Comparison of ENCODE assay signal across 11 cellular contexts in genomic region chr6:139883776-139884175, GRCh38.
DNase-seq lines count a peak whose midpoint lies in the region; ATAC-seq, FAIRE-seq and TF ChIP-seq lines count a peak whose summit lies in the region.
"Had no signal": no experiment of that assay in that cellular context is flagged by ENCODE, and none has a peak within 500 bp of the region (broad histone marks: within the 10 kb centered on the region; RNA-seq: fewer than 3 reads in every experiment).

No MANE protein-coding gene starts in this region.

- H3K9me3 ChIP-seq in endothelial cell of umbilical vein (replicated peaks; ENCODE audit: control insufficient read depth, insufficient read depth, low read length) (no peaks in the 10 kb centered on the region), osteoblast (ENCODE audit: low read depth, low read length) (no peaks in the 10 kb centered on the region)

- H3K4me3 ChIP-seq in endothelial cell of umbilical vein (replicated peaks in 1 of 3; ENCODE audit: insufficient read depth in 1 of 3, low read depth in 1 of 3, low read length in 3 of 3) (no peak overlapping the region), osteoblast (ENCODE audit: insufficient read depth, low read length) (no peak overlapping the region)
- H3K4me3 ChIP-seq: lung had no signal

- CTCF ChIA-PET in endothelial cell of umbilical vein (lab: Charles Lee): interaction anchor here (0.9 to 4.0 kb wide), 4 partner anchors 11 to 514 kb away, joined by 3 to 12 read pairs (median 4); no protein-coding TSS in a partner anchor

- no peaks in the 10 kb centered on the region for H4K20me1 ChIP-seq in endothelial cell of umbilical vein (replicated peaks; ENCODE audit: control insufficient read depth, extremely low read depth, insufficient read depth, low read length)
- no peaks in the 10 kb centered on the region for H4K20me1 ChIP-seq in osteoblast (ENCODE audit: insufficient read depth, low read length)

- POLR2A ChIA-PET in endothelial cell of umbilical vein (lab: Charles Lee): no interaction called here

- intact Hi-C loops in endothelial cell of umbilical vein (cut with micrococcal nuclease): loop anchor here (2.0 to 5.0 kb wide), 3 partner anchors 91 to 173 kb away; no protein-coding TSS in a partner anchor
- intact Hi-C loops in left colon (cut with DNase I, micrococcal nuclease): no loop called here

- DNase-seq in GM12891 (ENCODE audit: insufficient read length, low spot score) (no peak), MV-4-11 (lab: John Stamatoyannopoulos, UW) (peak; percentile 75), endothelial cell of umbilical vein (ENCODE audit: low read depth, low spot score) (no peak), osteoblast (ENCODE audit: insufficient read length, low spot score, missing footprints) (no peak), left colon (no peak)
- DNase-seq: activated CD4-positive, alpha-beta T cell treated with anti-CD3 and anti-CD28 coated beads for 4 hours; stimulated activated naive CD4-positive, alpha-beta T cell treated with Interleukin-2 at 50 U/mL for 16 hours had no signal

- no TSS peak for BruUV-seq in endothelial cell of umbilical vein (replicated peaks; lab: Mats Ljungman, UMichigan)

- H3K4me2 ChIP-seq in endothelial cell of umbilical vein (ENCODE audit: insufficient read depth, low read length) (no peak overlapping the region), osteoblast (ENCODE audit: insufficient read depth, low read length) (no peak overlapping the region)

- TF ChIP-seq CTCF in endothelial cell of umbilical vein (IDR thresholded peaks at IDR 0.05; ENCODE audit: extremely low read depth in 1 of 2, insufficient read depth in 1 of 2, low read depth in 1 of 2, low read length in 2 of 2) (no peak), osteoblast (IDR thresholded peaks at IDR 0.05; ENCODE audit: extremely low read depth, low read depth, low read length) (no peak)

- ATAC-seq in GM18502 (IDR thresholded peaks at IDR 0.05; ENCODE audit: poor library complexity, unreplicated experiment) (no peak), HG02852 (IDR thresholded peaks at IDR 0.05; ENCODE audit: unreplicated experiment) (no peak), HG03196 (IDR thresholded peaks at IDR 0.05; ENCODE audit: unreplicated experiment) (no peak), left colon (no peak)

- no peak overlapping the region for H2AFZ ChIP-seq in endothelial cell of umbilical vein (ENCODE audit: low read depth, low read length)
- H2AFZ ChIP-seq in osteoblast (ENCODE audit: low read length): peak overlapping the region; percentile 65

- FAIRE-seq in GM12891 (lab: Jason Lieb, UNC) (no peak), endothelial cell of umbilical vein (lab: Jason Lieb, UNC) (peak; percentile 37)

- dilution Hi-C loops in endothelial cell of umbilical vein (cut with MboI; ENCODE audit: extremely low pct_ligation_motif_present, low sequenced_read_pairs): no loop called here

- peaks cover 14% of the 10 kb centered on the region for H3K4me1 ChIP-seq in endothelial cell of umbilical vein (ENCODE audit: control insufficient read depth, extremely low read depth, insufficient read depth, low read length)
- H3K4me1 ChIP-seq in osteoblast (ENCODE audit: insufficient read depth, low read length): peaks cover 23% of the 10 kb centered on the region

- H3K9ac ChIP-seq in endothelial cell of umbilical vein (replicated peaks; ENCODE audit: extremely low read depth, insufficient read depth, low read length): no peak overlapping the region

- H3K27ac ChIP-seq in endothelial cell of umbilical vein (ENCODE audit: insufficient read depth, low read depth, low read length): no peak overlapping the region
- H3K27ac ChIP-seq in osteoblast (ENCODE audit: low read depth, low read length): no peak overlapping the region

- no peaks in the 10 kb centered on the region for H3K27me3 ChIP-seq in endothelial cell of umbilical vein (ENCODE audit: control insufficient read depth in 2 of 2, insufficient read depth in 2 of 2, low read length in 2 of 2)
- H3K27me3 ChIP-seq in osteoblast (ENCODE audit: insufficient read depth, low read length): no peaks in the 10 kb centered on the region

- H3K9me1 ChIP-seq in endothelial cell of umbilical vein (replicated peaks; ENCODE audit: control insufficient read depth, extremely low read depth, insufficient read depth, low read length): no peaks in the 10 kb centered on the region

- H3K36me3 ChIP-seq in endothelial cell of umbilical vein (ENCODE audit: control insufficient read depth in 2 of 2, extremely low read depth in 1 of 2, insufficient read depth in 2 of 2, low read length in 2 of 2): no peaks in the 10 kb centered on the region
- H3K36me3 ChIP-seq in osteoblast (ENCODE audit: insufficient read depth, low read length): no peaks in the 10 kb centered on the region

- H3K79me2 ChIP-seq in endothelial cell of umbilical vein (ENCODE audit: control insufficient read depth, insufficient read depth, low read length) (no peaks in the 10 kb centered on the region), osteoblast (ENCODE audit: insufficient read depth, low read length) (no peaks in the 10 kb centered on the region)

- TF ChIP-seq POLR2A in GM12891 (IDR thresholded peaks at IDR 0.05; ENCODE audit: low read depth, low read length) (no peak), endothelial cell of umbilical vein (IDR thresholded peaks at IDR 0.05; ENCODE audit: low read depth, low read length) (no peak)

TF ChIP-seq in GM12891, 5 proteins besides CTCF, POLR2A, EP300 and RAD21:
- no peak for TF ChIP-seq TAF1 (IDR thresholded peaks at IDR 0.05; ENCODE audit: low read depth, low read length)
- TF ChIP-seq SPI1 (IDR thresholded peaks at IDR 0.05; ENCODE audit: low read depth, low read length): peak; percentile 23; the same call in 1 of the 2 replicates

TF ChIP-seq in endothelial cell of umbilical vein, 7 proteins besides CTCF, POLR2A, EP300 and RAD21:
- no peak for TF ChIP-seq JUN (IDR thresholded peaks at IDR 0.05; ENCODE audit: borderline replicate concordance, insufficient read depth, insufficient read length, low read depth)
- no peak for TF ChIP-seq MYC (IDR thresholded peaks at IDR 0.05; ENCODE audit: low read depth, low read length)
- TF ChIP-seq MAX (IDR thresholded peaks at IDR 0.05; ENCODE audit: insufficient read depth, insufficient read length): no peak
- no peak for TF ChIP-seq FOS (IDR thresholded peaks at IDR 0.05; ENCODE audit: borderline replicate concordance, insufficient read depth, low read length)
- TF ChIP-seq EZH2 (IDR thresholded peaks at IDR 0.05; ENCODE audit: borderline replicate concordance, low read depth, low read length, severe bottlenecking): no peak
- no peak for TF ChIP-seq POLR2AphosphoS5 (IDR thresholded peaks at IDR 0.05; ENCODE audit: insufficient read depth, low read depth, low read length)
- no peak for TF ChIP-seq GATA2 (IDR thresholded peaks at IDR 0.05; ENCODE audit: insufficient read depth, insufficient read length, low read depth, low read length)
